In genomic region chr16:88533381-88533831, GRCh38 we compare ENCODE assay signal across 8 cellular contexts. TPM values are rescaled to one million over a fixed set of nuclear protein-coding genes. Genes with fewer than 3 reads are reported as not detected.
DNase-seq lines count a peak whose midpoint lies in the region; ATAC-seq and TF ChIP-seq lines count a peak whose summit lies in the region.

No MANE protein-coding gene starts in this region.

- intact Hi-C loops in right cardiac atrium (cut with DNase I) (no loop called here), psoas muscle (cut with DNase I) (no loop called here)

- H3K9me3 ChIP-seq in right cardiac atrium (ENCODE audit: control insufficient read depth, low read length): no peaks in the 10 kb centered on the region
- H3K9me3 ChIP-seq in psoas muscle: no peaks in the 10 kb centered on the region

- DNase-seq in amniotic epithelial cell (ENCODE audit: low read depth) (peak; percentile 61), right cardiac atrium (peak in 2 of 3 donors; percentile 75 to 77), psoas muscle (peak; percentile 34 to 60), GM13977 (ENCODE audit: low spot score) (no peak), mesenteric fat pad (ENCODE audit: low spot score) (no peak)

- no peaks in the 10 kb centered on the region for H3K4me1 ChIP-seq in right cardiac atrium (ENCODE audit: control insufficient read depth, insufficient read depth, low read length)
- H3K4me1 ChIP-seq in psoas muscle: peaks cover 33% of the 10 kb centered on the region

- H3K4me3 ChIP-seq in right cardiac atrium (ENCODE audit: low read length) (peak overlapping the region; percentile 64), psoas muscle (peak overlapping the region; percentile 70)

- in situ Hi-C loops in GM13977 (cut with MboI; ENCODE audit: low pct_unique_long_range_greater_than_20kb, low sequenced_read_pairs, unreplicated experiment): loop anchor here (25.0 kb wide), 1 partner anchor 96 kb away; no protein-coding TSS in a partner anchor

- TF ChIP-seq CTCF in C4-2B (conservative IDR thresholded peaks at IDR 0.05) (no peak), psoas muscle (IDR thresholded peaks at IDR 0.05) (no peak), GM13977 (IDR thresholded peaks at IDR 0.05; ENCODE audit: extremely low read depth, insufficient read depth, missing control alignments) (no peak)

- ATAC-seq in right cardiac atrium (peak; percentile 4 to 15), psoas muscle (peak in 3 of 4 donors; percentile 17 to 27 (median 24)), GM18867 (IDR thresholded peaks at IDR 0.05; ENCODE audit: unreplicated experiment) (no peak), HG03045 (IDR thresholded peaks at IDR 0.05; ENCODE audit: unreplicated experiment) (no peak)

- WGBS in right cardiac atrium: 37% methylated on average over 62 of the region's 62 CpGs
- 3 to 8% (median 7%) methylated on average over 31 to 62 of the region's 62 CpGs for WGBS in psoas muscle, 3 donors

- peak overlapping the region; percentile 89 for H3K27ac ChIP-seq in C4-2B
- no peak overlapping the region for H3K27ac ChIP-seq in right cardiac atrium (ENCODE audit: low read length)
- peak overlapping the region; percentile 16 for H3K27ac ChIP-seq in psoas muscle

- H3K36me3 ChIP-seq in psoas muscle (ENCODE audit: insufficient read depth in 1 of 2, low read depth in 1 of 2): no peaks in the 10 kb centered on the region

- H3K27me3 ChIP-seq in right cardiac atrium (ENCODE audit: control insufficient read depth, insufficient read depth): no peaks in the 10 kb centered on the region
- H3K27me3 ChIP-seq in psoas muscle (ENCODE audit: insufficient read depth in 3 of 3, low read length in 2 of 3): no peaks in the 10 kb centered on the region

RNA-seq across cellular contexts. Expression of gene ZC3H18, which starts 36.8 kb away (rescaled TPM):
- 10 to 100 TPM; 17.5 to 25.1 (median 21.2) TPM for total RNA-seq in right cardiac atrium
- polyA plus RNA-seq in right cardiac atrium: 19.6 TPM
- 10 to 100 TPM; 24.8 to 30.5 (median 26.9) TPM for total RNA-seq in psoas muscle
- polyA plus RNA-seq in psoas muscle: 10 to 100 TPM; 19.9 to 36.0 (median 32.0) TPM
- total RNA-seq in mesenteric fat pad: 39.2 TPM

Comparison
In these comparisons a context has a peak if more than half of its experiments do, and no peak if none do; other contexts are left out.
1. DNase-seq: peak in amniotic epithelial cell (single experiment), right cardiac atrium (2 of 3) and psoas muscle (2 of 2); none in GM13977 (single experiment) and mesenteric fat pad (single experiment).
2. ATAC-seq: peak in right cardiac atrium (2 of 2) and psoas muscle (3 of 4); none in GM18867 (single experiment) and HG03045 (single experiment).